In the genomic region with DNA sequence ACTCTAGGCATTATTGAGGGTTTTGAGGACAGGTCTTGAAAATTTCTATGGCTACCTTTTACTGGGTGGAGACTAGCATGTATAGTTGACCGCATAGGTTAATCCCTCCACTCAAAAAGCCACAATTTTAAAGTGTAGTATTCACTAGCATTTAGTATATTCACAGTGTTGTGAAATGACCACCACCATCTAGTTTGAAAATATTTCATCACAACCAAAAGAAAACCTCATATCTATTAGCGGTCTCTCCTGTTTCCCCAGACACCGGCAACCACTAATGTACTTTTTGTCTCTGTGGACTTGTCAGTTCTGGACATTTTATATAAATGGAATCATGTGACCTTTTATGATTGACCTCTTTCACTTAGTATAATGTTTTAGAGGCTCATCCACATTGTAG, we compare ENCODE assay signal across 21 cellular contexts.
"Had no signal": no experiment of that assay in that cellular context is flagged by ENCODE, and none has a peak within 500 bp of the region (broad histone marks: within the 10 kb centered on the region; RNA-seq: fewer than 3 reads in every experiment).

No MANE protein-coding gene starts in this region.

- H3K4me3 ChIP-seq: coronary artery, esophagus muscularis mucosa, hepatocyte, left ventricle myocardium inferior, right atrium auricular region, transverse colon, vagina had no signal

- H3K9me3 ChIP-seq: esophagus muscularis mucosa, right atrium auricular region, transverse colon, vagina had no signal

- DNase-seq: activated CD4-positive, alpha-beta T cell treated with anti-CD3 and anti-CD28 coated beads, Interleukin-2, amount 50 U/mL, for 4 hours; activated CD4-positive, CD25-positive, alpha-beta regulatory T cell treated with anti-CD3 and anti-CD28 coated beads, Interleukin-2, amount 50 U/mL, for 72 hours; activated gamma-delta T cell treated with Interleukin-2 at 50 U/mL for 16 hours; activated naive CD8-positive, alpha-beta T cell treated with anti-CD3 and anti-CD28 coated beads for 36 hours; activated T-cell treated with anti-CD3 and anti-CD28 coated beads, Interleukin-2, amount 50 U/mL, for 48 hours; anterior cingulate cortex; brain microvascular endothelial cell; kidney; left ventricle myocardium inferior; naive B cell; posterior cingulate gyrus; stimulated activated CD4-positive, alpha-beta T cell treated with anti-CD3 and anti-CD28 coated beads, Interleukin-2, amount 100 ng/mL, for 48 hours; stimulated activated naive CD4-positive, alpha-beta T cell treated with Interleukin-2 at 50 U/mL for 16 hours; T-helper 9 cell; transverse colon had no signal

- H3K27me3 Mint-ChIP-seq: activated naive CD8-positive, alpha-beta T cell treated with anti-CD3 and anti-CD28 coated beads for 36 hours; central memory CD8-positive, alpha-beta T cell; naive B cell had no signal

- H3K36me3 ChIP-seq: brain microvascular endothelial cell, right atrium auricular region, transverse colon, vagina had no signal

- H3K4me1 ChIP-seq: esophagus muscularis mucosa, left ventricle myocardium inferior, right atrium auricular region, transverse colon, vagina had no signal

- H3K27ac Mint-ChIP-seq: activated naive CD8-positive, alpha-beta T cell treated with anti-CD3 and anti-CD28 coated beads for 36 hours had no signal

- FAIRE-seq: kidney had no signal

- H3K9me3 Mint-ChIP-seq: activated naive CD8-positive, alpha-beta T cell treated with anti-CD3 and anti-CD28 coated beads for 36 hours; central memory CD8-positive, alpha-beta T cell had no signal

- H3K4me3 Mint-ChIP-seq: activated naive CD8-positive, alpha-beta T cell treated with anti-CD3 and anti-CD28 coated beads for 36 hours; central memory CD8-positive, alpha-beta T cell had no signal

- H3K27me3 ChIP-seq: brain microvascular endothelial cell, esophagus muscularis mucosa, hepatocyte, right atrium auricular region, transverse colon, vagina had no signal

- H3K27ac ChIP-seq: brain microvascular endothelial cell, coronary artery, esophagus muscularis mucosa, hepatocyte, left ventricle myocardium inferior, right atrium auricular region, transverse colon, vagina had no signal
